In the genomic region with DNA sequence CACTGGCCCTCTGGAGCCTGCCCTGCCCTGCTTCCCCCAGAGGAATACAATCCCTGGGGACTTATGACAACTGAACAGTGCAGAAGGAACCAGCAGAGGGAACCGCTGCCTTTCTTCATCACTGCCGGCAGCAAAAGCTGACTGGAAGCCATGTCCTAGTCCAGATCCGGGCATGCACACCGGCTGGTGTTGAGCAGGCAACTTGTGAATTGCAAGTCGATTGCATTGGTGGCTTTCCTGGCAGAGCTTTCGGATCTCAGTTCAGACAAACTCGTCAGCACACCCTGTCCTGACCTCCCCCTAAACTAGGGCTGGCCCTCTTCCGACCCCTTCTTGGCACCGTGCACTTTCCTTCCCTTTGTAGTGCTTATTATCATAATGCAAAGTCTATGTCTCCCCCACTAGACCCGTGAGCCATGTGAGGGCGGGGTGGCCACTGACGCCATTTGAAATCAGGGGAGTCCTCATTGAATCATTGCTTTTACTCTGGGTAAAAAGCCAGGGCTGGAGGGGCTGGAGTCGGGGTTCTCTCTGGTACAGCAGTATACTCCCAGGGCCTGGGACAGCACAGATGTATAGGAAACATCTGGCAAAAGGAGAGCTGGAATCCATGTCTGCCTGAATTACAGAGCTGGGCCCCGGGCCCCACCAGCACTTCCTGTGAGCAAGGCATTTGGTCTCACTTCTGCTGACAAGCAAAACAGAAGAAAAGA, we compare ENCODE assay signal across 8 cellular contexts. TPM values are rescaled to one million over a fixed set of nuclear protein-coding genes. Genes with fewer than 3 reads are reported as not detected.
DNase-seq lines count a peak whose midpoint lies in the region; ATAC-seq and TF ChIP-seq lines count a peak whose summit lies in the region.

No MANE protein-coding gene starts in this region.

- H3K27ac ChIP-seq in AG04450 (ENCODE audit: low read depth, low read length), result no peak overlapping the region

- H3K9me3 Mint-ChIP-seq in activated naive CD4-positive, alpha-beta T cell treated with anti-CD3 and anti-CD28 coated beads for 36 hours, result no peaks in the 10 kb centered on the region
- peaks cover 0 to 1% (median 0%) of the 10 kb centered on the region in 6 donors for H3K9me3 Mint-ChIP-seq in immature natural killer cell

- H3K27ac Mint-ChIP-seq in activated naive CD4-positive, alpha-beta T cell treated with anti-CD3 and anti-CD28 coated beads for 36 hours, result peak overlapping the region; percentile 98
- peak overlapping the region; percentile 92 to 98 (median 97) for H3K27ac Mint-ChIP-seq in immature natural killer cell

- H3K4me1 Mint-ChIP-seq in activated naive CD4-positive, alpha-beta T cell treated with anti-CD3 and anti-CD28 coated beads for 36 hours (ENCODE audit: low read depth), result peaks cover 27% of the 10 kb centered on the region
- peaks cover 65 to 73% of the 10 kb centered on the region in 2 donors for H3K4me1 Mint-ChIP-seq in immature natural killer cell

- peak overlapping the region; percentile 92 for H3K4me3 Mint-ChIP-seq in activated naive CD4-positive, alpha-beta T cell treated with anti-CD3 and anti-CD28 coated beads for 36 hours
- peak overlapping the region; percentile 89 to 94 (median 93) for H3K4me3 Mint-ChIP-seq in immature natural killer cell

- DNase-seq in AG04450 (ENCODE audit: low read depth, low spot score) (no peak), ELR (ENCODE audit: low read depth) (peak; percentile 61), NCI-H2107 (lab: John Stamatoyannopoulos, UW) (peak; percentile 45), immature natural killer cell (peak; percentile 43 to 48 (median 46))
- peak; percentile 71 for DNase-seq in activated naive CD4-positive, alpha-beta T cell treated with anti-CD3 and anti-CD28 coated beads for 36 hours

- H3K27me3 ChIP-seq in AG04450 (ENCODE audit: control insufficient read depth, insufficient read depth, low read length), result peaks cover 2% of the 10 kb centered on the region

- intact Hi-C loops in activated naive CD4-positive, alpha-beta T cell treated with anti-CD3 and anti-CD28 coated beads for 36 hours (cut with micrococcal nuclease), result loop anchor here (1.0 to 2.0 kb wide), 3 partner anchors 23 to 200 kb away; partner anchors contain the start of genes ABCD1 and BCAP31

- no peaks in the 10 kb centered on the region for H3K27me3 Mint-ChIP-seq in activated naive CD4-positive, alpha-beta T cell treated with anti-CD3 and anti-CD28 coated beads for 36 hours (ENCODE audit: low read depth)
- H3K27me3 Mint-ChIP-seq in immature natural killer cell (ENCODE audit: low read depth in 3 of 3), result peaks cover 13 to 21% (median 19%) of the 10 kb centered on the region in 3 donors

- H3K9me3 ChIP-seq in AG04450 (ENCODE audit: control insufficient read depth, insufficient read depth, low read length), result no peaks in the 10 kb centered on the region

- peaks cover 25% of the 10 kb centered on the region for H3K36me3 Mint-ChIP-seq in activated naive CD4-positive, alpha-beta T cell treated with anti-CD3 and anti-CD28 coated beads for 36 hours (ENCODE audit: low read depth)
- H3K36me3 Mint-ChIP-seq in immature natural killer cell, result peaks cover 0 to 3% (median 0%) of the 10 kb centered on the region in 3 donors

- CTCF ChIA-PET in AG04450 (lab: Charles Lee), result interaction anchor here (1.4 kb wide), 1 partner anchor 22 kb away, joined by 14 read pairs; no protein-coding TSS in a partner anchor
- CTCF ChIA-PET in activated naive CD4-positive, alpha-beta T cell treated with anti-CD3 and anti-CD28 coated beads for 36 hours (lab: Charles Lee), result interaction anchor here (0.7 to 10.6 kb wide), 6 partner anchors 9 to 449 kb away, joined by 3 to 82 read pairs (median 4); partner anchors contain the start of genes FLNA and RENBP

- POLR2A ChIA-PET in AG04450 (lab: Yijun Ruan, JAX), result no interaction called here

- no peak for ATAC-seq in HG03442 (IDR thresholded peaks at IDR 0.05; ENCODE audit: unreplicated experiment)
- no peak for ATAC-seq in GM18858 (IDR thresholded peaks at IDR 0.05; ENCODE audit: unreplicated experiment)
- ATAC-seq in HG03378 (IDR thresholded peaks at IDR 0.05; ENCODE audit: unreplicated experiment), result no peak

- TF ChIP-seq CTCF in AG04450 (IDR thresholded peaks at IDR 0.05; ENCODE audit: low read depth, low read length), result peak; percentile 30

- H3K4me3 ChIP-seq in AG04450 (ENCODE audit: low read depth, low read length), result no peak overlapping the region

RNA-seq across cellular contexts. Expression of gene ARHGAP4, which starts 1.8 kb away (rescaled TPM):
- polyA plus RNA-seq in AG04450 (2011; rRNA removed), result 0.12 and 0.16 TPM in 2 replicates
- polyA minus RNA-seq in AG04450 (2011; rRNA and poly(A)+ RNA removed), result 0.69 TPM in 1 of 2 replicates, not detected in the other
- total RNA-seq in activated naive CD4-positive, alpha-beta T cell treated with anti-CD3 and anti-CD28 coated beads for 36 hours, result 100 to 1,000 TPM; 154 to 161 TPM
- 100 to 1,000 TPM in 1 of 3 donors, 10 to 100 TPM in 2; 54.6 to 122 (median 75.7) TPM for polyA plus RNA-seq in immature natural killer cell

RNA-seq across cellular contexts. Expression of gene NAA10, which starts 10.5 kb away (rescaled TPM):
- polyA plus RNA-seq in AG04450 (2011; rRNA removed) (42.9 and 63.4 TPM in 2 replicates), immature natural killer cell (100 to 1,000 TPM in 2 of 3 donors, 10 to 100 TPM in 1; 70.6 to 126 (median 104) TPM)
- 43.7 and 49.1 TPM in 2 replicates for polyA minus RNA-seq in AG04450 (2011; rRNA and poly(A)+ RNA removed)
- 100 to 1,000 TPM; 120 to 121 TPM for total RNA-seq in activated naive CD4-positive, alpha-beta T cell treated with anti-CD3 and anti-CD28 coated beads for 36 hours

RNA-seq across cellular contexts. Expression of gene AVPR2, which starts 19.8 kb away (rescaled TPM):
- polyA plus RNA-seq in AG04450 (2011; rRNA removed) (not detected in 2 replicates), immature natural killer cell (not detected)
- not detected in 2 replicates for polyA minus RNA-seq in AG04450 (2011; rRNA and poly(A)+ RNA removed)
- not detected for total RNA-seq in activated naive CD4-positive, alpha-beta T cell treated with anti-CD3 and anti-CD28 coated beads for 36 hours

RNA-seq across cellular contexts. Expression of gene RENBP, which starts 20.1 kb away (rescaled TPM):
- polyA plus RNA-seq in AG04450 (2011; rRNA removed), result 0.14 and 0.16 TPM in 2 replicates
- polyA minus RNA-seq in AG04450 (2011; rRNA and poly(A)+ RNA removed), result 0.18 TPM in 1 of 2 replicates, not detected in the other
- 10 to 100 TPM; 11.3 to 13.1 TPM for total RNA-seq in activated naive CD4-positive, alpha-beta T cell treated with anti-CD3 and anti-CD28 coated beads for 36 hours
- polyA plus RNA-seq in immature natural killer cell, result 1 to 10 TPM in 1 of 3 donors, under 1 TPM in 1, not detected in 1; 0.93 to 3.1 TPM

RNA-seq across cellular contexts. Expression of gene L1CAM, which starts 38.3 kb away (rescaled TPM):
- polyA plus RNA-seq in AG04450 (2011; rRNA removed) (0.06 and 0.10 TPM in 2 replicates), immature natural killer cell (not detected)
- polyA minus RNA-seq in AG04450 (2011; rRNA and poly(A)+ RNA removed), result 0.14 TPM in 1 of 2 replicates, not detected in the other
- total RNA-seq in activated naive CD4-positive, alpha-beta T cell treated with anti-CD3 and anti-CD28 coated beads for 36 hours, result under 1 TPM; 0.40 to 0.57 TPM

Comparison
In these comparisons a context has a peak if more than half of its experiments do, and no peak if none do; other contexts are left out.
1. RNA of gene ARHGAP4, which starts 1.8 kb away (polyA plus RNA-seq): 54.6 to 122 TPM in immature natural killer cell; 0.12 to 0.16 TPM in AG04450; every median in the first group is over 10 times any median in the second.